Comparison of ENCODE assay signal across 8 cellular contexts in genomic region chr2:69915050-69915945, GRCh38. TPM values are rescaled to one million over a fixed set of nuclear protein-coding genes. Genes with fewer than 3 reads are reported as not detected.
DNase-seq lines count a peak whose midpoint lies in the region; ATAC-seq lines count a peak whose summit lies in the region.

TSS of gene MXD1 (plus strand) at chr2:69915109. CDS start at chr2:69915331, 222 bp downstream.

- peaks cover 41% of the 10 kb centered on the region for H3K4me1 Mint-ChIP-seq in activated naive CD4-positive, alpha-beta T cell treated with anti-CD3 and anti-CD28 coated beads, Interleukin-2, amount 50 U/mL, for 24 hours

- peak within 1 kb of the TSS; percentile 93 for H3K27ac Mint-ChIP-seq in activated naive CD4-positive, alpha-beta T cell treated with anti-CD3 and anti-CD28 coated beads, Interleukin-2, amount 50 U/mL, for 24 hours

- H3K27me3 Mint-ChIP-seq in activated naive CD4-positive, alpha-beta T cell treated with anti-CD3 and anti-CD28 coated beads, Interleukin-2, amount 50 U/mL, for 24 hours = no peaks in the 10 kb centered on the region

- no peaks in the 10 kb centered on the region for H3K36me3 Mint-ChIP-seq in activated naive CD4-positive, alpha-beta T cell treated with anti-CD3 and anti-CD28 coated beads, Interleukin-2, amount 50 U/mL, for 24 hours

- DNase-seq in NCI-H2227 (lab: John Stamatoyannopoulos, UW; ENCODE audit: unreplicated experiment) (peak; percentile 20), NCI-H2227 treated with DMSO at 0.1 percent for 48 hours (lab: John Stamatoyannopoulos, UW) (no peak), HT-29 (ENCODE audit: low spot score) (no peak), left cardiac atrium (peak; percentile 36), posterior vena cava (ENCODE audit: low spot score) (no peak), retina (no peak), GDM1 (lab: John Stamatoyannopoulos, UW) (no peak)

- peak within 1 kb of the TSS; percentile 86 for H3K4me3 Mint-ChIP-seq in activated naive CD4-positive, alpha-beta T cell treated with anti-CD3 and anti-CD28 coated beads, Interleukin-2, amount 50 U/mL, for 24 hours

- no peaks in the 10 kb centered on the region for H3K9me3 Mint-ChIP-seq in activated naive CD4-positive, alpha-beta T cell treated with anti-CD3 and anti-CD28 coated beads, Interleukin-2, amount 50 U/mL, for 24 hours

- peak in 1 of 2 donors; percentile 1 for ATAC-seq in left cardiac atrium

- intact Hi-C loops in left cardiac atrium (cut with DNase I) = loop anchor here in 1 of 2 donors (5.0 kb wide), 1 partner anchor 167 kb away; no protein-coding TSS in a partner anchor
- intact Hi-C loops in posterior vena cava (cut with DNase I) = loop anchor here in 1 of 2 donors (10.0 kb wide), 1 partner anchor 170 kb away; the partner anchor contains the start of gene PCBP1

RNA-seq across cellular contexts. Expression of gene MXD1, which starts in this region (rescaled TPM):
- 18.3 and 22.3 TPM in 2 replicates for total RNA-seq in HT-29 (2014; rRNA removed; shearing (Covaris generic))
- total RNA-seq in left cardiac atrium (1 to 10 TPM; 6.2 to 9.6 TPM), posterior vena cava (10 to 100 TPM; 14.9 to 20.7 TPM)

Comparison
In these comparisons a context has a peak if more than half of its experiments do, and no peak if none do; other contexts are left out.
1. DNase-seq: peak in NCI-H2227 (single experiment) and left cardiac atrium (single experiment); none in NCI-H2227 treated with DMSO at 0.1 percent for 48 hours (single experiment), HT-29 (single experiment), posterior vena cava (single experiment), retina (single experiment) and GDM1 (single experiment).